ENCODE assay signal across 11 cellular contexts in the genomic region with DNA sequence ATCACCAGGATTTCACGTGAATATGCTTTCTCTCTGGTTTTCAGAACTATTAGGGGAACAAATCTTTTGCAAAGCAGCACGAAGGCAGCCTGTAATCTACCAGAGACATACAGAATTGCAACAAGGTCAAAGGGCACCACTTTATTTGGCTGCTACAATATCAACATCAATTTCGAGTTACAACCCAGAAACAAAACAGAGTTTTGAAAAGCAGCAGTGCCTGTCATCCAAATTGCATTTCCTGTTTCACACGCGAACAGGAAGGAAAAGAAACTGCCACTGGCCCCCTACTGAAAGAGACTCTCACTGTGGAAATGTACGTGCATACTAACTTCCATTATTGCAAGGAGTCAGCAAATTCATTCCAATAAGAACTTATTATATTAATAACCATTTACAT. TPM values are rescaled to one million over a fixed set of nuclear protein-coding genes. Genes with fewer than 3 reads are reported as not detected.
DNase-seq lines count a peak whose midpoint lies in the region; ATAC-seq and TF ChIP-seq lines count a peak whose summit lies in the region.
"Had no signal": no experiment of that assay in that cellular context is flagged by ENCODE, and none has a peak within 500 bp of the region (broad histone marks: within the 10 kb centered on the region; RNA-seq: fewer than 3 reads in every experiment).

No MANE protein-coding gene starts in this region.

- no peak for ATAC-seq in stimulated activated naive CD8-positive, alpha-beta T cell treated with anti-CD3 and anti-CD28 coated beads, Interleukin-15, Interleukin-2, amounts not matched to agents 100 U/mL and 50 U/mL, for 24 hours
- ATAC-seq in body of pancreas (no peak), GM18502 (IDR thresholded peaks at IDR 0.05; ENCODE audit: poor library complexity, unreplicated experiment) (no peak), GM19035 (IDR thresholded peaks at IDR 0.05; ENCODE audit: unreplicated experiment) (no peak)
- ATAC-seq: heart right ventricle had no signal

- no peaks in the 10 kb centered on the region for H3K9me3 ChIP-seq in OCI-LY3 (ENCODE audit: insufficient read depth, low read length)
- no peaks in the 10 kb centered on the region for H3K9me3 ChIP-seq in esophagus muscularis mucosa
- H3K9me3 ChIP-seq in vagina = no peaks in the 10 kb centered on the region
- H3K9me3 ChIP-seq in body of pancreas = no peaks in the 10 kb centered on the region
- H3K9me3 ChIP-seq: heart right ventricle, prostate gland had no signal

- TF ChIP-seq EP300 in esophagus muscularis mucosa (IDR thresholded peaks at IDR 0.05) = no peak

- no peak for DNase-seq in stimulated activated naive CD8-positive, alpha-beta T cell treated with anti-CD3 and anti-CD28 coated beads, Interleukin-15, Interleukin-2, amounts not matched to agents 100 U/mL and 50 U/mL, for 24 hours
- DNase-seq in esophagus muscularis mucosa (ENCODE audit: extremely low spot score) (no peak), vagina (ENCODE audit: extremely low spot score in 2 of 2) (no peak), body of pancreas (no peak)
- DNase-seq: Calu3, heart right ventricle had no signal

- H3K4me1 ChIP-seq in OCI-LY3 (ENCODE audit: low read length) = peaks cover 20% of the 10 kb centered on the region
- H3K4me1 ChIP-seq in esophagus muscularis mucosa = peaks cover 3 to 44% (median 32%) of the 10 kb centered on the region in 4 donors
- peaks cover 35% of the 10 kb centered on the region for H3K4me1 ChIP-seq in vagina
- no peaks in the 10 kb centered on the region for H3K4me1 ChIP-seq in body of pancreas
- H3K4me1 ChIP-seq: prostate gland had no signal

- no peaks in the 10 kb centered on the region for H3K36me3 ChIP-seq in OCI-LY3 (replicated peaks; ENCODE audit: low read depth, low read length)
- H3K36me3 ChIP-seq in esophagus muscularis mucosa = no peaks in the 10 kb centered on the region
- H3K36me3 ChIP-seq in vagina = no peaks in the 10 kb centered on the region
- no peaks in the 10 kb centered on the region for H3K36me3 ChIP-seq in body of pancreas (replicated peaks in 1 of 2; ENCODE audit: insufficient read depth in 1 of 2, low read depth in 2 of 2)
- H3K36me3 ChIP-seq: heart right ventricle, prostate gland had no signal

- no peaks in the 10 kb centered on the region for H3K27me3 Mint-ChIP-seq in stimulated activated naive CD8-positive, alpha-beta T cell treated with anti-CD3 and anti-CD28 coated beads, Interleukin-15, Interleukin-2, amounts not matched to agents 100 ng/mL and 50 ng/mL, for 24 hours

- 47% methylated on average over 6 of the region's 6 CpGs for WGBS in esophagus muscularis mucosa
- 23 to 48% methylated on average over 6 of the region's 6 CpGs for WGBS in body of pancreas, 2 donors

- H3K36me3 Mint-ChIP-seq in stimulated activated naive CD8-positive, alpha-beta T cell treated with anti-CD3 and anti-CD28 coated beads, Interleukin-15, Interleukin-2, amounts not matched to agents 100 ng/mL and 50 ng/mL, for 24 hours (ENCODE audit: low read depth) = no peaks in the 10 kb centered on the region

- H3K27me3 ChIP-seq in OCI-LY3 (ENCODE audit: low read depth, low read length) (peaks cover 5% of the 10 kb centered on the region; the same call in 1 of the 2 replicates), esophagus muscularis mucosa (no peaks in the 10 kb centered on the region), vagina (no peaks in the 10 kb centered on the region), body of pancreas (no peaks in the 10 kb centered on the region)
- H3K27me3 ChIP-seq: heart right ventricle had no signal

- H3K27ac Mint-ChIP-seq in stimulated activated naive CD8-positive, alpha-beta T cell treated with anti-CD3 and anti-CD28 coated beads, Interleukin-15, Interleukin-2, amounts not matched to agents 100 ng/mL and 50 ng/mL, for 24 hours = peak overlapping the region; percentile 47

- H3K27ac ChIP-seq in OCI-LY3 (ENCODE audit: low read length) (no peak overlapping the region), esophagus muscularis mucosa (replicated peaks in 1 of 4) (peak overlapping the region in 3 of 4 donors; percentile 9 to 15 (median 11)), vagina (peak overlapping the region; percentile 68), body of pancreas (no peak overlapping the region)
- H3K27ac ChIP-seq: prostate gland had no signal

- H2AFZ ChIP-seq in OCI-LY3 (ENCODE audit: low read depth, low read length) = no peak overlapping the region

- intact Hi-C loops in esophagus muscularis mucosa (cut with DNase I) (no loop called here), vagina (cut with DNase I) (no loop called here), body of pancreas (cut with DNase I) (no loop called here)

- peaks cover 59% of the 10 kb centered on the region for H3K4me1 Mint-ChIP-seq in stimulated activated naive CD8-positive, alpha-beta T cell treated with anti-CD3 and anti-CD28 coated beads, Interleukin-15, Interleukin-2, amounts not matched to agents 100 ng/mL and 50 ng/mL, for 24 hours (ENCODE audit: low read depth)

- no peaks in the 10 kb centered on the region for H3K79me2 ChIP-seq in OCI-LY3 (ENCODE audit: low read length)

- peak overlapping the region; percentile 56 for H3K4me2 ChIP-seq in OCI-LY3 (ENCODE audit: low read length)

- no peak for TF ChIP-seq POLR2A in esophagus muscularis mucosa (IDR thresholded peaks at IDR 0.05; ENCODE audit: low read depth)
- no peak for TF ChIP-seq POLR2A in vagina (IDR thresholded peaks at IDR 0.05)
- TF ChIP-seq POLR2A in body of pancreas (IDR thresholded peaks at IDR 0.05) = no peak

- TF ChIP-seq CTCF in OCI-LY3 (IDR thresholded peaks at IDR 0.05; ENCODE audit: low read depth, low read length) = no peak
- no peak for TF ChIP-seq CTCF in esophagus muscularis mucosa (IDR thresholded peaks at IDR 0.05)
- TF ChIP-seq CTCF in vagina (IDR thresholded peaks at IDR 0.05) = no peak
- TF ChIP-seq CTCF in body of pancreas (IDR thresholded peaks at IDR 0.05) = no peak

- peak overlapping the region; percentile 65 for H3K4me3 Mint-ChIP-seq in stimulated activated naive CD8-positive, alpha-beta T cell treated with anti-CD3 and anti-CD28 coated beads, Interleukin-15, Interleukin-2, amounts not matched to agents 100 ng/mL and 50 ng/mL, for 24 hours

- no peaks in the 10 kb centered on the region for H4K20me1 ChIP-seq in OCI-LY3 (ENCODE audit: insufficient read depth, low read length)

- H3K4me3 ChIP-seq in OCI-LY3 (ENCODE audit: low read length) (peak overlapping the region; percentile 37), esophagus muscularis mucosa (no peak overlapping the region), vagina (no peak overlapping the region), body of pancreas (no peak overlapping the region)
- H3K4me3 ChIP-seq: heart right ventricle, prostate gland had no signal

- H3K9ac ChIP-seq in OCI-LY3 (ENCODE audit: low read length) = no peak overlapping the region

- H3K9me3 Mint-ChIP-seq in stimulated activated naive CD8-positive, alpha-beta T cell treated with anti-CD3 and anti-CD28 coated beads, Interleukin-15, Interleukin-2, amounts not matched to agents 100 ng/mL and 50 ng/mL, for 24 hours = no peaks in the 10 kb centered on the region

RNA-seq across cellular contexts. Expression of a gene that starts 17.1 kb away (rescaled TPM):
- total RNA-seq in esophagus muscularis mucosa (10 to 100 TPM; 15.7 to 41.9 (median 26.0) TPM), vagina (12.0 TPM), body of pancreas (10 to 100 TPM in 1 of 2 donors, 1 to 10 TPM in 1; 4.4 to 13.8 TPM)
- total RNA-seq: Calu3 had no signal

RNA-seq across cellular contexts. Expression of a gene that starts 58.9 kb away (rescaled TPM):
- total RNA-seq in esophagus muscularis mucosa (10 to 100 TPM; 23.0 to 59.7 (median 45.0) TPM), vagina (33.1 TPM), body of pancreas (1 to 10 TPM; 3.6 to 4.9 TPM)

Comparison
In these comparisons a context has a peak if more than half of its experiments do, and no peak if none do; other contexts are left out.
1. H3K27ac ChIP-seq: peak in esophagus muscularis mucosa (3 of 4) and vagina (single experiment); none in OCI-LY3 (single experiment) and body of pancreas (0 of 4).